6 cellular contexts compared by ENCODE assay signal in genomic region chr6:112355978-112356377, GRCh38. TPM values are rescaled to one million over a fixed set of nuclear protein-coding genes. Genes with fewer than 3 reads are reported as not detected.
"Had no signal": no experiment of that assay in that cellular context is flagged by ENCODE, and none has a peak within 500 bp of the region (broad histone marks: within the 10 kb centered on the region; RNA-seq: fewer than 3 reads in every experiment).

No MANE protein-coding gene starts in this region.

RNA-seq across cellular contexts. Expression of gene RFPL4B, which starts 8.8 kb away (rescaled TPM):
- total RNA-seq: GM23248, GM23338, H1, H4, H7, H9 had no signal
- polyA plus RNA-seq: GM23248, GM23338, H1 had no signal
